ENCODE assay signal across 8 cellular contexts in the genomic region with DNA sequence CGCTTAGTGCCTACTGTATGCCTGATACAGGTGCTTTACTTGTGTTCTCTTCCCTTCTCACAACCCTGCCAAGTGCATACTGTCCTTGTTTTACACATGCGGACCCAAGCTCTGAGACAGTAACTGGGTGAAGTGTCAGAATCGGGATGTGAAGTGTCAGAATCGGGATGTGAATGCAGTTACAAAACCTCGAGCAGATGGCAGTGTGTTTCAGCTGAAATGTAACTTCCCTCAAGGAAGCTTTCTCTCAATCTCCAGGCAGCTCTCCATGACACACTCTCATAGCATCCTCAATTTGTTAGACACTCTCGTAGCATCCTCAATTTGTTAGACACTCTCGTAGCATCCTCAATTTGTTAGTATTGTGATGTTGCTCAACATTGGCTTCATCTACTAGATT. TPM values are rescaled to one million over a fixed set of nuclear protein-coding genes. Genes with fewer than 3 reads are reported as not detected.
DNase-seq lines count a peak whose midpoint lies in the region; ATAC-seq and TF ChIP-seq lines count a peak whose summit lies in the region.

No MANE protein-coding gene starts in this region.

- POLR2A ChIA-PET in CD4-positive, alpha-beta memory T cell (lab: Charles Lee; ENCODE audit: partially characterized antibody) = interaction anchor here (1.1 to 2.0 kb wide), 3 partner anchors 51 to 301 kb away, joined by 4 to 6 read pairs (median 4); partner anchors contain the start of genes COPS4 and COQ2
- POLR2A ChIA-PET in HEK293T (lab: Yijun Ruan, JAX) = interaction anchor here (1.2 to 1.4 kb wide), 2 partner anchors 21 to 51 kb away, joined by 4 to 5 read pairs; partner anchors contain the start of gene COQ2

- peaks cover 20 to 40% (median 31%) of the 10 kb centered on the region in 4 donors for H3K4me1 Mint-ChIP-seq in CD4-positive, alpha-beta memory T cell
- H3K4me1 Mint-ChIP-seq in T-helper 17 cell = peaks cover 23% of the 10 kb centered on the region

- H3K36me3 ChIP-seq in ACC112 (ENCODE audit: insufficient read depth, low read length) (no peaks in the 10 kb centered on the region), iPS-15b (ENCODE audit: control insufficient read depth, insufficient read depth, low read length) (no peaks in the 10 kb centered on the region), testis (ENCODE audit: low read depth, missing control alignments) (no peaks in the 10 kb centered on the region)
- no peaks in the 10 kb centered on the region for H3K36me3 ChIP-seq in CD4-positive, alpha-beta memory T cell (ENCODE audit: insufficient read depth, low read length)

- intact Hi-C loops in CD4-positive, alpha-beta memory T cell (cut with micrococcal nuclease) = loop anchor here (10.0 kb wide), 1 partner anchor 119 kb away; the partner anchor contains the start of genes HELQ and MRPS18C
- intact Hi-C loops in testis (cut with DNase I; ENCODE audit: low total_unique reads) = no loop called here

- no peaks in the 10 kb centered on the region for H3K9me3 ChIP-seq in CD4-positive, alpha-beta memory T cell (ENCODE audit: control insufficient read depth in 1 of 2, low read length in 2 of 2)
- H3K9me3 ChIP-seq in T-helper 17 cell (ENCODE audit: control insufficient read depth, low read length, poor library complexity, severe bottlenecking) (peaks cover 7% of the 10 kb centered on the region), iPS-15b (ENCODE audit: control insufficient read depth, insufficient read depth, low read length) (no peaks in the 10 kb centered on the region), testis (no peaks in the 10 kb centered on the region)

- no peak overlapping the region for H3K27ac ChIP-seq in ACC112 (ENCODE audit: low read depth, low read length)
- no peak overlapping the region for H3K27ac ChIP-seq in CD4-positive, alpha-beta memory T cell (ENCODE audit: low read depth, low read length)
- H3K27ac ChIP-seq in testis = no peak overlapping the region

- H3K9ac ChIP-seq in iPS-15b (ENCODE audit: low read depth, low read length) = no peak overlapping the region

- ATAC-seq in T-helper 17 cell = no peak

- peaks cover 3 to 8% of the 10 kb centered on the region in 2 donors for H3K36me3 Mint-ChIP-seq in CD4-positive, alpha-beta memory T cell
- peaks cover 4% of the 10 kb centered on the region for H3K36me3 Mint-ChIP-seq in T-helper 17 cell (ENCODE audit: low read depth)

- TF ChIP-seq CTCF in testis (IDR thresholded peaks at IDR 0.05) = no peak

- TF ChIP-seq POLR2A in testis (IDR thresholded peaks at IDR 0.05) = no peak

- CTCF ChIA-PET in CD4-positive, alpha-beta memory T cell (lab: Charles Lee; ENCODE audit: partially characterized antibody) = interaction anchor here (1.0 to 2.0 kb wide), 3 partner anchors 52 to 119 kb away, joined by 3 to 7 read pairs (median 3); no protein-coding TSS in a partner anchor
- CTCF ChIA-PET in HEK293T (lab: Yijun Ruan, JAX) = interaction anchor here (0.5 kb wide), 1 partner anchor 310 kb away, joined by 3 read pairs; no protein-coding TSS in a partner anchor

- peaks cover 0 to 16% (median 4%) of the 10 kb centered on the region in 8 donors for H3K9me3 Mint-ChIP-seq in CD4-positive, alpha-beta memory T cell

- H2AFZ ChIP-seq in ACC112 (ENCODE audit: low read length, unreplicated experiment) = peak overlapping the region; percentile 92

- H3K79me2 ChIP-seq in ACC112 (ENCODE audit: control insufficient read depth, insufficient read depth, low read length, unreplicated experiment) = no peaks in the 10 kb centered on the region

- H3K27me3 ChIP-seq in ACC112 (ENCODE audit: insufficient read depth, low read length) (no peaks in the 10 kb centered on the region), iPS-15b (ENCODE audit: control insufficient read depth, insufficient read depth, low read length) (peaks cover 43% of the 10 kb centered on the region), testis (no peaks in the 10 kb centered on the region)
- no peaks in the 10 kb centered on the region for H3K27me3 ChIP-seq in CD4-positive, alpha-beta memory T cell (ENCODE audit: insufficient read depth, low read length)

- DNase-seq in CD4-positive, alpha-beta memory T cell = no peak
- no peak for DNase-seq in T-helper 17 cell
- no peak for DNase-seq in NCI-H2196 (lab: John Stamatoyannopoulos, UW; ENCODE audit: unreplicated experiment)
- no peak for DNase-seq in stimulated activated CD8-positive, alpha-beta memory T cell treated with anti-CD3 and anti-CD28 coated beads, Interleukin-4, amount 100 ng/mL, for 48 hours
- no peak for DNase-seq in HEK293T (ENCODE audit: extremely low spot score)
- DNase-seq in testis = no peak

- 31 to 36% methylated on average over 7 of the region's 7 CpGs for WGBS in testis, 2 donors

- H3K4me1 ChIP-seq in ACC112 (ENCODE audit: control insufficient read depth, insufficient read depth, low read length, unreplicated experiment) = peaks cover 5% of the 10 kb centered on the region
- peaks cover 21% of the 10 kb centered on the region for H3K4me1 ChIP-seq in CD4-positive, alpha-beta memory T cell (ENCODE audit: insufficient read depth, low read length)
- H3K4me1 ChIP-seq in iPS-15b (ENCODE audit: control insufficient read depth, insufficient read depth, low read length) = peaks cover 3% of the 10 kb centered on the region
- H3K4me1 ChIP-seq in testis = peaks cover 11% of the 10 kb centered on the region

- peaks cover 0 to 4% of the 10 kb centered on the region in 2 donors for H3K27me3 Mint-ChIP-seq in CD4-positive, alpha-beta memory T cell
- peaks cover 4% of the 10 kb centered on the region for H3K27me3 Mint-ChIP-seq in T-helper 17 cell

- peak overlapping the region in 6 of 7 donors; percentile 32 to 91 (median 83) for H3K27ac Mint-ChIP-seq in CD4-positive, alpha-beta memory T cell
- peak overlapping the region; percentile 82 for H3K27ac Mint-ChIP-seq in T-helper 17 cell

- peak overlapping the region; percentile 90 to 97 (median 94) for H3K4me3 Mint-ChIP-seq in CD4-positive, alpha-beta memory T cell
- H3K4me3 Mint-ChIP-seq in T-helper 17 cell = peak overlapping the region; percentile 95

- H3K4me3 ChIP-seq in ACC112 (ENCODE audit: low read depth, low read length) (peak overlapping the region; percentile 80), iPS-15b (ENCODE audit: low read depth, low read length) (peak overlapping the region; percentile 83), testis (no peak overlapping the region)
- no peak overlapping the region for H3K4me3 ChIP-seq in CD4-positive, alpha-beta memory T cell (ENCODE audit: low read length in 2 of 2)

TF ChIP-seq in HEK293T, 16 proteins besides CTCF, POLR2A, EP300 and RAD21:
- TF ChIP-seq L3MBTL2 (conservative IDR thresholded peaks at IDR 0.05) (no peak), LEF1 (IDR thresholded peaks at IDR 0.05; ENCODE audit: borderline replicate concordance) (no peak), CTBP1 (IDR thresholded peaks at IDR 0.05; ENCODE audit: borderline replicate concordance) (no peak), ZNF384 (IDR thresholded peaks at IDR 0.05) (no peak), NFRKB (IDR thresholded peaks at IDR 0.05) (no peak), FOXA1 (IDR thresholded peaks at IDR 0.05) (no peak)

RNA-seq across cellular contexts. Expression of gene HPSE, which starts 1.0 kb away (rescaled TPM):
- total RNA-seq in CD4-positive, alpha-beta memory T cell = 1 to 10 TPM; 8.9 TPM
- polyA plus RNA-seq in CD4-positive, alpha-beta memory T cell = 1 to 10 TPM; 5.6 to 6.5 TPM
- 1 to 10 TPM; 7.1 to 8.6 TPM for total RNA-seq in T-helper 17 cell
- total RNA-seq in testis = 1 to 10 TPM in 1 of 2 donors, under 1 TPM in 1; 0.79 to 2.3 TPM
- polyA plus RNA-seq in testis (ENCODE audit: insufficient read depth, low read depth, low replicate concordance) = 2.0 TPM

RNA-seq across cellular contexts. Expression of gene COQ2, which starts 51.1 kb away (rescaled TPM):
- total RNA-seq in CD4-positive, alpha-beta memory T cell = 1 to 10 TPM; 6.5 to 7.2 TPM
- 1 to 10 TPM; 5.5 to 7.6 TPM for polyA plus RNA-seq in CD4-positive, alpha-beta memory T cell
- total RNA-seq in T-helper 17 cell (1 to 10 TPM; 4.7 to 5.5 TPM), testis (10 to 100 TPM; 18.8 to 19.4 TPM)
- 9.5 TPM for polyA plus RNA-seq in testis (ENCODE audit: insufficient read depth, low read depth, low replicate concordance)

Comparison
In these comparisons a context has a peak if more than half of its experiments do, and no peak if none do; other contexts are left out.
1. H3K4me3 ChIP-seq: peak in ACC112 (single experiment) and iPS-15b (single experiment); none in CD4-positive, alpha-beta memory T cell (0 of 2) and testis (0 of 2).